In genomic region chr1:27634982-27635362, GRCh38 we compare ENCODE assay signal across 8 cellular contexts. TPM values are rescaled to one million over a fixed set of nuclear protein-coding genes. Genes with fewer than 3 reads are reported as not detected.
DNase-seq lines count a peak whose midpoint lies in the region; ATAC-seq and TF ChIP-seq lines count a peak whose summit lies in the region.

Gene FGR, minus strand, starts transcription at chr1:27635185. Its CDS starts 11,269 bp downstream, at chr1:27623916.

- H3K27me3 Mint-ChIP-seq in T-cell, result no peaks in the 10 kb centered on the region

- TF ChIP-seq CTCF in fibroblast of the aortic adventitia (IDR thresholded peaks at IDR 0.05; ENCODE audit: insufficient read depth, low read length) (no peak), neutrophil (IDR thresholded peaks at IDR 0.05) (peak; percentile 72)

- DNase-seq in CD1c-positive myeloid dendritic cell (ENCODE audit: extremely low spot score), result peak; percentile 83
- peak in 1 of 34 experiments; percentile 37 for DNase-seq in T-cell
- DNase-seq in fibroblast of the aortic adventitia (ENCODE audit: low read depth), result no peak
- DNase-seq in DMS79 (lab: John Stamatoyannopoulos, UW), result no peak

- no peaks in the 10 kb centered on the region for H3K9me3 ChIP-seq in neutrophil

- peak within 1 kb of the TSS; percentile 56 to 76 (median 59) for H3K4me3 Mint-ChIP-seq in T-cell

- H3K4me1 Mint-ChIP-seq in T-cell, result peaks cover 55 to 79% (median 66%) of the 10 kb centered on the region in 3 donors

- peak within 1 kb of the TSS; percentile 99 for H3K27ac ChIP-seq in neutrophil

- peaks cover 7% of the 10 kb centered on the region for H3K36me3 ChIP-seq in neutrophil

- H3K36me3 Mint-ChIP-seq in T-cell, result no peaks in the 10 kb centered on the region

- no peaks in the 10 kb centered on the region for H3K9me3 Mint-ChIP-seq in T-cell

- no peaks in the 10 kb centered on the region for H3K27me3 ChIP-seq in neutrophil

- H3K27ac Mint-ChIP-seq in T-cell, result peak within 1 kb of the TSS; percentile 81 to 86

- POLR2A ChIA-PET in T-cell (lab: Charles Lee), result no interaction called here

- H3K4me3 ChIP-seq in fibroblast of the aortic adventitia (ENCODE audit: low read depth, low read length) (peak within 1 kb of the TSS; percentile 37), neutrophil (ENCODE audit: low read depth in 1 of 2, low read length in 1 of 2) (peak within 1 kb of the TSS; percentile 78 to 93)

- CTCF ChIA-PET in T-cell (lab: Charles Lee), result no interaction called here

- ATAC-seq in T-cell (replicated peaks in 1 of 4) (no peak), GM19452 (IDR thresholded peaks at IDR 0.05; ENCODE audit: unreplicated experiment) (no peak), HG02970 (IDR thresholded peaks at IDR 0.05; ENCODE audit: low FRiP score, unreplicated experiment) (no peak), HG02884 (IDR thresholded peaks at IDR 0.05; ENCODE audit: unreplicated experiment) (no peak)

- peaks cover 63 to 67% of the 10 kb centered on the region in 2 experiments for H3K4me1 ChIP-seq in neutrophil (ENCODE audit: control insufficient read depth in 1 of 2, insufficient read depth in 1 of 2, low read depth in 1 of 2, low read length in 1 of 2)

RNA-seq across cellular contexts. Expression of gene FGR, which starts in this region (rescaled TPM):
- total RNA-seq in T-cell (10 to 100 TPM in 2 of 5 donors, 1 to 10 TPM in 3; 3.2 to 37.3 (median 5.7) TPM), fibroblast of the aortic adventitia (ENCODE audit: low replicate concordance) (0.18 TPM in 1 of 2 replicates, not detected in the other)
